25 cellular contexts compared by ENCODE assay signal in the genomic region with DNA sequence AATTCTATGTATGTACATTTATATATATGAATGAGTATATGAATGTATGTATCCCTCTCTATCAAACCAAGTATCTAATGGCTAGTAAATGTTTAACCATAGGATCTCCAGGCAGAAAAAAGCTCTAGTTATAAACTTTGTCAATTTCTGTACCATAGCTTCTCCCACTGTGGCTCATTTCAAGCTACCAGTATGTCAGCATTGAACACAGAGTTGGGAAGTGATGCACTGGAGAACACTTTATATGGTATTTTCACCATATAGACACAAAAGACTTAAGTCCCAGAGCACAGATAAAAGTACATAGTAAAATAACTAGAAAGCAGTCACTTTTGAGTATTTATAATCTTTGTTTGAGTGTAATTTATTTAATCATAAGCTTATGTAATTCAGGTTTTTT.
"Had no signal": no experiment of that assay in that cellular context is flagged by ENCODE, and none has a peak within 500 bp of the region (broad histone marks: within the 10 kb centered on the region; RNA-seq: fewer than 3 reads in every experiment).

No MANE protein-coding gene starts in this region.

- H3K36me3 ChIP-seq: adrenal gland, breast epithelium had no signal

- H3K4me3 ChIP-seq: adrenal gland, breast epithelium, K562 had no signal

- ATAC-seq: activated CD8-positive, alpha-beta T cell treated with anti-CD3 and anti-CD28 coated beads, Interleukin-2, amount 10 ng/mL, durations not matched to agents 7 days and 5 days; K562; Right ventricle myocardium inferior; SK-N-SH treated with all-trans-retinoic acid at 6 μM for 48 hours; WTC11 had no signal

- H3K27ac ChIP-seq: adrenal gland, breast epithelium had no signal

- H3K27me3 ChIP-seq: adrenal gland, breast epithelium had no signal

- H3K9me3 ChIP-seq: adrenal gland, breast epithelium had no signal

- H3K4me1 ChIP-seq: adrenal gland, breast epithelium had no signal

- DNase-seq: activated CD4-positive, alpha-beta T cell treated with anti-CD3 and anti-CD28 coated beads for 48 hours; activated CD4-positive, alpha-beta T cell treated with anti-CD3 and anti-CD28 coated beads, Interleukin-2, amount 50 U/mL, for 4 hours; activated CD4-positive, CD25-positive, alpha-beta regulatory T cell treated with anti-CD3 and anti-CD28 coated beads, Interleukin-2, amount 50 U/mL, for 72 hours; activated CD8-positive, alpha-beta memory T cell treated with anti-CD3 and anti-CD28 coated beads, Interleukin-2, amount 50 U/mL, for 48 hours; activated CD8-positive, alpha-beta T cell treated with anti-CD3 and anti-CD28 coated beads, Interleukin-2, amount 10 ng/mL, durations not matched to agents 7 days and 5 days; activated naive CD4-positive, alpha-beta T cell treated with anti-CD3 and anti-CD28 coated beads, Interleukin-2, amount 50 U/mL, for 16 hours; activated naive CD8-positive, alpha-beta T cell treated with anti-CD3 and anti-CD28 coated beads, Interleukin-2, amount 10 ng/mL, durations not matched to agents 7 days and 5 days; activated T-cell treated with anti-CD3 and anti-CD28 coated beads, Interleukin-2, amount 50 U/mL, for 1 hour; adrenal gland; aorta; central memory CD4-positive, alpha-beta T cell; Karpas-422; NCI-H1436 treated with DMSO at 0.1 percent for 48 hours; NCI-H187; NCI-H2081; NCI-H446; NCI-H524 treated with DMSO at 0.1 percent for 48 hours; NCI-H774; NK-92 treated with Interleukin-12 subunit alpha and Interleukin-12 subunit beta, amount 100 ng/mL, for 24 hours; SW 1271 had no signal
